Comparison of ENCODE assay signal across 8 cellular contexts in genomic region chr5:139295692-139296091, GRCh38. TPM values are rescaled to one million over a fixed set of nuclear protein-coding genes. Genes with fewer than 3 reads are reported as not detected.
A peak's percentile ranks its signal among the peaks of the same experiment; 100 is the strongest.
DNase-seq lines count a peak whose midpoint lies in the region; ATAC-seq and TF ChIP-seq lines count a peak whose summit lies in the region.

No MANE protein-coding gene starts in this region.

- H3K9me3 ChIP-seq in DND-41 (ENCODE audit: insufficient read depth, low read length, severe bottlenecking) = no peaks in the 10 kb centered on the region
- no peaks in the 10 kb centered on the region for H3K9me3 ChIP-seq in PC-9 (ENCODE audit: insufficient read depth, low read depth)
- H3K9me3 ChIP-seq in osteoblast (ENCODE audit: low read depth, low read length) = no peaks in the 10 kb centered on the region

- H3K4me2 ChIP-seq in DND-41 (ENCODE audit: insufficient read depth, low read length) (peak overlapping the region; percentile 66), PC-9 (peak overlapping the region; percentile 94), osteoblast (ENCODE audit: insufficient read depth, low read length) (peak overlapping the region; percentile 74)

- H3K36me3 ChIP-seq in DND-41 (ENCODE audit: insufficient read depth, low read length) = peaks cover 29% of the 10 kb centered on the region
- H3K36me3 ChIP-seq in PC-9 (ENCODE audit: low read depth) = 0 out of 2 replicates have a peak, but pooled peaks cover 7% of the 10 kb centered on the region
- H3K36me3 ChIP-seq in osteoblast (ENCODE audit: insufficient read depth, low read length) = no peaks in the 10 kb centered on the region

- H3K27ac ChIP-seq in DND-41 (ENCODE audit: low read length) = peak overlapping the region; percentile 99
- 0 out of 2 replicates have a peak overlapping the region, but pooled peaks have one; percentile 97 for H3K27ac ChIP-seq in PC-9
- H3K27ac ChIP-seq in osteoblast (ENCODE audit: low read depth, low read length) = peak overlapping the region; percentile 98

- H3F3A ChIP-seq in PC-9 (ENCODE audit: insufficient read depth, low read depth) = peaks cover 33% of the 10 kb centered on the region

- peak overlapping the region; percentile 99 for H3K27ac Mint-ChIP-seq in endothelial cell (ENCODE audit: unreplicated experiment)

- H3K27me3 Mint-ChIP-seq in endothelial cell (ENCODE audit: unreplicated experiment) = peaks cover 8% of the 10 kb centered on the region

- H3K27me3 ChIP-seq in DND-41 (ENCODE audit: insufficient read depth, low read length, poor library complexity) (no peaks in the 10 kb centered on the region), PC-9 (ENCODE audit: insufficient read depth, low read depth) (no peaks in the 10 kb centered on the region), osteoblast (ENCODE audit: insufficient read depth, low read length) (no peaks in the 10 kb centered on the region)

- H3K9me3 Mint-ChIP-seq in endothelial cell (ENCODE audit: unreplicated experiment) = no peaks in the 10 kb centered on the region

- ATAC-seq in DND-41 (ENCODE audit: insufficient read depth, low read depth) (0 out of 3 replicates have a peak, but pooled peaks have one; percentile 4), HG02884 (IDR thresholded peaks at IDR 0.05; ENCODE audit: unreplicated experiment) (no peak), GM18511 (IDR thresholded peaks at IDR 0.05; ENCODE audit: unreplicated experiment) (no peak), HG03108 (IDR thresholded peaks at IDR 0.05; ENCODE audit: unreplicated experiment) (no peak)

- H3K4me3 ChIP-seq in DND-41 (ENCODE audit: low read depth in 1 of 2, low read length in 2 of 2) = peak overlapping the region; percentile 81 to 93; a peak in 3 of 4 replicates
- peak overlapping the region; percentile 94 for H3K4me3 ChIP-seq in PC-9
- H3K4me3 ChIP-seq in osteoblast (ENCODE audit: insufficient read depth, low read length) = peak overlapping the region; percentile 95

- peak overlapping the region; percentile 100 for H3K9ac ChIP-seq in DND-41 (ENCODE audit: low read depth, low read length)

- DNase-seq in DND-41 = no peak
- DNase-seq in PC-9 = no peak
- DNase-seq in endothelial cell (ENCODE audit: low spot score) = no peak
- DNase-seq in osteoblast (ENCODE audit: insufficient read length, low spot score, missing footprints) = no peak
- no peak for DNase-seq in anterior cingulate cortex (lab: John Stamatoyannopoulos, UW)

- peaks cover 84% of the 10 kb centered on the region for H3K79me2 ChIP-seq in DND-41 (ENCODE audit: insufficient read depth, low read length)
- peaks cover 71% of the 10 kb centered on the region for H3K79me2 ChIP-seq in PC-9 (ENCODE audit: low read depth)
- H3K79me2 ChIP-seq in osteoblast (ENCODE audit: insufficient read depth, low read length) = peaks cover 75% of the 10 kb centered on the region

- H3K4me1 ChIP-seq in DND-41 (ENCODE audit: insufficient read depth, low read length) (peaks cover 61% of the 10 kb centered on the region), PC-9 (replicated peaks; ENCODE audit: insufficient read depth) (peaks cover 28% of the 10 kb centered on the region), osteoblast (ENCODE audit: insufficient read depth, low read length) (peaks cover 16% of the 10 kb centered on the region)

- H3K9me2 ChIP-seq in PC-9 (ENCODE audit: insufficient read depth) = no peaks in the 10 kb centered on the region

- CTCF ChIA-PET in PC-9 (lab: Charles Lee) = no interaction called here

- POLR2A ChIA-PET in PC-9 (lab: Charles Lee; ENCODE audit: unreplicated experiment) = no interaction called here

- no peak overlapping the region for H2AFZ ChIP-seq in DND-41 (ENCODE audit: low read depth, low read length)
- no peak overlapping the region for H2AFZ ChIP-seq in PC-9
- no peak overlapping the region for H2AFZ ChIP-seq in osteoblast (ENCODE audit: low read length)

- peaks cover 42% of the 10 kb centered on the region for H3K4me1 Mint-ChIP-seq in endothelial cell (ENCODE audit: unreplicated experiment)

- H4K20me1 ChIP-seq in DND-41 (ENCODE audit: insufficient read depth, low read length) = peaks cover 65% of the 10 kb centered on the region
- H4K20me1 ChIP-seq in PC-9 (ENCODE audit: insufficient read depth) = peaks cover 63% of the 10 kb centered on the region
- H4K20me1 ChIP-seq in osteoblast (ENCODE audit: insufficient read depth, low read length) = peaks cover 64% of the 10 kb centered on the region

- H3K4me3 Mint-ChIP-seq in endothelial cell (ENCODE audit: unreplicated experiment) = peak overlapping the region; percentile 98

- BruUV-seq in PC-9 (replicated peaks; lab: Mats Ljungman, UMichigan) = no TSS peak

- intact Hi-C loops in PC-9 (cut with micrococcal nuclease; ENCODE audit: unreplicated experiment) = no loop called here

- H3K36me3 Mint-ChIP-seq in endothelial cell (ENCODE audit: low read depth, unreplicated experiment) = peaks cover 7% of the 10 kb centered on the region

- no peak for TF ChIP-seq CTCF in DND-41 (IDR thresholded peaks at IDR 0.05; ENCODE audit: borderline replicate concordance, extremely low read depth, low read length, poor library complexity, severe bottlenecking)
- TF ChIP-seq CTCF in PC-9 (conservative IDR thresholded peaks at IDR 0.05) = no peak
- TF ChIP-seq CTCF in endothelial cell (IDR thresholded peaks at IDR 0.05; ENCODE audit: unreplicated experiment) = no peak
- no peak for TF ChIP-seq CTCF in osteoblast (IDR thresholded peaks at IDR 0.05; ENCODE audit: extremely low read depth, low read depth, low read length)

RNA-seq across cellular contexts. Expression of gene MATR3, which starts 2.2 kb away (rescaled TPM):
- total RNA-seq in PC-9 (2021) (129 and 145 TPM in 2 replicates), endothelial cell (ENCODE audit: unreplicated experiment) (235 TPM), osteoblast (263 and 284 TPM in 2 replicates)

RNA-seq across cellular contexts. Expression of gene PAIP2, which starts 46.0 kb away (rescaled TPM):
- 79.4 and 90.5 TPM in 2 replicates for total RNA-seq in PC-9 (2021)
- 71.5 TPM for total RNA-seq in endothelial cell (ENCODE audit: unreplicated experiment)
- 42.4 and 47.8 TPM in 2 replicates for total RNA-seq in osteoblast
